ENCODE assay signal across 1 cellular context in the genomic region with DNA sequence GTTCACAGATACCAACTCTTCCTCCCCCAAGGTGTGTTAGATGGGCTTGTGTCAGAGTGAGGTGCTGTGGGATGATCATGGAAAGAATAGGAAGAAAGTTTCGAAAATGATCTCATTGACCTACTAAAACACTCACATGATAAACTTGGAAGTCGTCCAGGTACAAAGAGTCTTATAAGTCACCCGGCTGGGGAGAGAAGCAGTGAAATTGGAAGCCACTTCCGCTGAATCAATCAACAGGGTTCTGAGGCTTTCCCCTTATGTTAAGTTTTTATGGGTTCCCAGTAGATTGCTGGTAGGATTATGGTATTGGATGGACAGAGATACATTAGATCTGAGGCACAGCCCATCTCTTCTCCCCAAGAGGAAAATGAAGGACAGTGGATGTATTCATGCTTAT.
A peak's percentile ranks its signal among the peaks of the same experiment; 100 is the strongest.
TF ChIP-seq lines count a peak whose summit lies in the region.

No MANE protein-coding gene starts in this region.

TF ChIP-seq in HEK293, 187 proteins besides CTCF, POLR2A, EP300 and RAD21 (continued from another document and continues in another):
- TF ChIP-seq ZNF398 (tag by site-specific recombination; IDR thresholded peaks at IDR 0.05) (peak; percentile 81), ZBTB48 (tag by site-specific recombination; IDR thresholded peaks at IDR 0.05) (no peak), IKZF3 (tag by site-specific recombination; IDR thresholded peaks at IDR 0.05) (peak; percentile 79; the same call in 1 of the 2 replicates), ZNF530 (tag by site-specific recombination; IDR thresholded peaks at IDR 0.05; ENCODE audit: low read depth) (no peak), PRDM10 (tag by site-specific recombination; IDR thresholded peaks at IDR 0.05) (peak; percentile 73), ZNF707 (tag by site-specific recombination; IDR thresholded peaks at IDR 0.05) (no peak), ZNF394 (tag by site-specific recombination; IDR thresholded peaks at IDR 0.05; ENCODE audit: borderline replicate concordance) (peak; percentile 93), ZNF654 (tag by site-specific recombination; IDR thresholded peaks at IDR 0.05; ENCODE audit: low read depth) (no peak), GLIS1 (tag by site-specific recombination; IDR thresholded peaks at IDR 0.05) (peak; percentile 69), YY1 (tag by site-specific recombination; IDR thresholded peaks at IDR 0.05) (no peak), ZFP3 (tag by site-specific recombination; IDR thresholded peaks at IDR 0.05; ENCODE audit: low read depth) (no peak), SETDB1 (IDR thresholded peaks at IDR 0.05; ENCODE audit: insufficient read length, low read length) (no peak), ZNF639 (tag by site-specific recombination; IDR thresholded peaks at IDR 0.05) (no peak; the same call in 1 of the 2 replicates), ZNF391 (tag by site-specific recombination; IDR thresholded peaks at IDR 0.05; ENCODE audit: borderline replicate concordance, low read depth) (no peak), ZNF521 (tag by site-specific recombination; IDR thresholded peaks at IDR 0.05) (no peak), ZNF629 (tag by site-specific recombination; IDR thresholded peaks at IDR 0.05) (peak; percentile 93), ZNF561 (tag by site-specific recombination; IDR thresholded peaks at IDR 0.05; ENCODE audit: borderline replicate concordance) (peak; percentile 68), ZNF366 (tag by site-specific recombination; conservative IDR thresholded peaks at IDR 0.05) (peak; percentile 94), ZNF24 (tag by site-specific recombination; IDR thresholded peaks at IDR 0.05) (peak; percentile 86; the same call in 1 of the 2 replicates), EGR2 (tag by site-specific recombination; IDR thresholded peaks at IDR 0.05; ENCODE audit: low read depth) (no peak), ZNF558 (tag by site-specific recombination; IDR thresholded peaks at IDR 0.05) (peak; percentile 35; the same call in 1 of the 2 replicates), GFI1B (tag by site-specific recombination; IDR thresholded peaks at IDR 0.05) (peak; percentile 59; the same call in 1 of the 2 replicates), ZBTB8A (tag by site-specific recombination; IDR thresholded peaks at IDR 0.05) (0 out of 2 replicates have a peak, but pooled peaks have one; percentile 19), ZNF473 (tag by site-specific recombination; IDR thresholded peaks at IDR 0.05) (no peak), ZNF518A (tag by site-specific recombination; conservative IDR thresholded peaks at IDR 0.05; ENCODE audit: low read depth) (0 out of 2 replicates have a peak, but pooled peaks have one; percentile 31), ZNF18 (tag by site-specific recombination; IDR thresholded peaks at IDR 0.05) (peak; percentile 71), ZSCAN23 (tag by site-specific recombination; IDR thresholded peaks at IDR 0.05) (peak; percentile 90), ZNF488 (tag by site-specific recombination; IDR thresholded peaks at IDR 0.05) (no peak), ZNF843 (tag by site-specific recombination; IDR thresholded peaks at IDR 0.05) (peak; percentile 89), ZNF140 (tag by site-specific recombination; IDR thresholded peaks at IDR 0.05) (no peak), FEZF1 (tag by site-specific recombination; IDR thresholded peaks at IDR 0.05) (peak; percentile 80), ZNF302 (tag by site-specific recombination; IDR thresholded peaks at IDR 0.05; ENCODE audit: low read depth) (no peak)
- TF ChIP-seq, protein P1, sequence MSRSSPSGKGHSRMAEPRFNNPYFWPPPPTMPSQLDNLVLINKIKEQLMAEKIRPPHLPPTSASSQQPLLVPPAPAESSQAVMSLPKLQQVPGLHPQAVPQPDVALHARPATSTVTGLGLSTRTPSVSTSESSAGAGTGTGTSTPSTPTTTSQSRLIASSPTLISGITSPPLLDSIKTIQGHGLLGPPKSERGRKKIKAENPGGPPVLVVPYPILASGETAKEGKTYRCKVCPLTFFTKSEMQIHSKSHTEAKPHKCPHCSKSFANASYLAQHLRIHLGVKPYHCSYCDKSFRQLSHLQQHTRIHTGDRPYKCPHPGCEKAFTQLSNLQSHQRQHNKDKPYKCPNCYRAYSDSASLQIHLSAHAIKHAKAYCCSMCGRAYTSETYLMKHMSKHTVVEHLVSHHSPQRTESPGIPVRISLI (tag by site-specific recombination; IDR thresholded peaks at IDR 0.05) = no peak
- TF ChIP-seq, protein P2, sequence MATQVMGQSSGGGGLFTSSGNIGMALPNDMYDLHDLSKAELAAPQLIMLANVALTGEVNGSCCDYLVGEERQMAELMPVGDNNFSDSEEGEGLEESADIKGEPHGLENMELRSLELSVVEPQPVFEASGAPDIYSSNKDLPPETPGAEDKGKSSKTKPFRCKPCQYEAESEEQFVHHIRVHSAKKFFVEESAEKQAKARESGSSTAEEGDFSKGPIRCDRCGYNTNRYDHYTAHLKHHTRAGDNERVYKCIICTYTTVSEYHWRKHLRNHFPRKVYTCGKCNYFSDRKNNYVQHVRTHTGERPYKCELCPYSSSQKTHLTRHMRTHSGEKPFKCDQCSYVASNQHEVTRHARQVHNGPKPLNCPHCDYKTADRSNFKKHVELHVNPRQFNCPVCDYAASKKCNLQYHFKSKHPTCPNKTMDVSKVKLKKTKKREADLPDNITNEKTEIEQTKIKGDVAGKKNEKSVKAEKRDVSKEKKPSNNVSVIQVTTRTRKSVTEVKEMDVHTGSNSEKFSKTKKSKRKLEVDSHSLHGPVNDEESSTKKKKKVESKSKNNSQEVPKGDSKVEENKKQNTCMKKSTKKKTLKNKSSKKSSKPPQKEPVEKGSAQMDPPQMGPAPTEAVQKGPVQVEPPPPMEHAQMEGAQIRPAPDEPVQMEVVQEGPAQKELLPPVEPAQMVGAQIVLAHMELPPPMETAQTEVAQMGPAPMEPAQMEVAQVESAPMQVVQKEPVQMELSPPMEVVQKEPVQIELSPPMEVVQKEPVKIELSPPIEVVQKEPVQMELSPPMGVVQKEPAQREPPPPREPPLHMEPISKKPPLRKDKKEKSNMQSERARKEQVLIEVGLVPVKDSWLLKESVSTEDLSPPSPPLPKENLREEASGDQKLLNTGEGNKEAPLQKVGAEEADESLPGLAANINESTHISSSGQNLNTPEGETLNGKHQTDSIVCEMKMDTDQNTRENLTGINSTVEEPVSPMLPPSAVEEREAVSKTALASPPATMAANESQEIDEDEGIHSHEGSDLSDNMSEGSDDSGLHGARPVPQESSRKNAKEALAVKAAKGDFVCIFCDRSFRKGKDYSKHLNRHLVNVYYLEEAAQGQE (tag by site-specific recombination; IDR thresholded peaks at IDR 0.05) = peak; percentile 17; the same call in 1 of the 2 replicates
